In the genomic region with DNA sequence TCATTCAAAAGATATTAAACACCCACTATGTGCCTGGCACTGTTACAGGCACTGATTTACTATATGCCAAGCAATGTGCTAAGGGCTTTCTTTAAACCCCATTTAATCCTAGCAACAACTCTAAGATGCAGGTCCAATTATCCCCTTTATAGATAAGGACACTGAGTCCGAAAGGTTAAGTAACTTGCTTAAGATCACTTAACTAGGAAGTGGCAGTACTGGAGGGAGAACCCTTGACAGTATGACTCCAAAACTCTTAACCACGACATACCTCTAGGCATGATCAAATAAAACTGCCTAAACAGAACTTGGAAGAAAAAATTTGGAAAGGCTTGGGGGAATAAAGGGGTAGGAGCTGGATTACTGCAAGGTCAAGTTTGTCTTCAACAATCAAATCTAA, we compare ENCODE assay signal across 10 cellular contexts. TPM values are rescaled to one million over a fixed set of nuclear protein-coding genes. Genes with fewer than 3 reads are reported as not detected.
DNase-seq lines count a peak whose midpoint lies in the region; ATAC-seq, FAIRE-seq and TF ChIP-seq lines count a peak whose summit lies in the region.
"Had no signal": no experiment of that assay in that cellular context is flagged by ENCODE, and none has a peak within 500 bp of the region (broad histone marks: within the 10 kb centered on the region; RNA-seq: fewer than 3 reads in every experiment).

No MANE protein-coding gene starts in this region.

- no peak for DNase-seq in activated T-cell treated with anti-CD3 and anti-CD28 coated beads, Interleukin-2, amount 50 U/mL, for 72 hours
- DNase-seq in activated T-cell treated with anti-CD3 and anti-CD28 coated beads for 4 hours = no peak
- DNase-seq in activated CD4-positive, alpha-beta memory T cell treated with anti-CD3 and anti-CD28 coated beads, Interleukin-2, amount 10 ng/mL, durations not matched to agents 7 days and 5 days = no peak
- no peak for DNase-seq in kidney
- DNase-seq in tibial artery = no peak
- DNase-seq in NCI-H1105 treated with DMSO at 0.1 percent for 48 hours (lab: John Stamatoyannopoulos, UW) = no peak
- DNase-seq: nucleus accumbens had no signal

- no peaks in the 10 kb centered on the region for H3K27me3 ChIP-seq in tibial artery

- no peaks in the 10 kb centered on the region for H3K27me3 Mint-ChIP-seq in activated T-cell treated with anti-CD3 and anti-CD28 coated beads, Interleukin-2, amount 50 U/mL, for 72 hours (ENCODE audit: low read depth)
- no peaks in the 10 kb centered on the region for H3K27me3 Mint-ChIP-seq in activated CD4-positive, alpha-beta memory T cell treated with anti-CD3 and anti-CD28 coated beads, Interleukin-2, amount 10 ng/mL, durations not matched to agents 7 days and 5 days

- POLR2A ChIA-PET in activated CD4-positive, alpha-beta memory T cell treated with anti-CD3 and anti-CD28 coated beads, Interleukin-2, amount 10 ng/mL, durations not matched to agents 7 days and 5 days (lab: Charles Lee) = interaction anchor here (0.9 to 4.1 kb wide), 7 partner anchors 11 to 349 kb away, joined by 3 to 21 read pairs (median 5); no protein-coding TSS in a partner anchor

- H3K4me3 ChIP-seq in kidney (ENCODE audit: low read length in 2 of 2) = peak overlapping the region; percentile 82 to 87
- H3K4me3 ChIP-seq in tibial artery = peak overlapping the region; percentile 92 to 99

- H3K4me3 Mint-ChIP-seq in activated T-cell treated with anti-CD3 and anti-CD28 coated beads, Interleukin-2, amount 50 U/mL, for 72 hours = peak overlapping the region; percentile 95 to 96
- peak overlapping the region; percentile 92 for H3K4me3 Mint-ChIP-seq in activated CD4-positive, alpha-beta memory T cell treated with anti-CD3 and anti-CD28 coated beads, Interleukin-2, amount 10 ng/mL, durations not matched to agents 7 days and 5 days

- peaks cover 24 to 48% of the 10 kb centered on the region in 2 donors for H3K4me1 ChIP-seq in kidney (ENCODE audit: control insufficient read depth in 1 of 2, insufficient read depth in 1 of 2, low read depth in 1 of 2, low read length in 2 of 2)
- peaks cover 0 to 62% (median 29%) of the 10 kb centered on the region in 4 donors for H3K4me1 ChIP-seq in tibial artery

- H3K27ac Mint-ChIP-seq in activated T-cell treated with anti-CD3 and anti-CD28 coated beads, Interleukin-2, amount 50 U/mL, for 72 hours = peak overlapping the region; percentile 36
- H3K27ac Mint-ChIP-seq in activated CD4-positive, alpha-beta memory T cell treated with anti-CD3 and anti-CD28 coated beads, Interleukin-2, amount 10 ng/mL, durations not matched to agents 7 days and 5 days = peak overlapping the region; percentile 86

- peaks cover 65% of the 10 kb centered on the region for H3K4me1 Mint-ChIP-seq in activated T-cell treated with anti-CD3 and anti-CD28 coated beads, Interleukin-2, amount 50 U/mL, for 72 hours (ENCODE audit: low read depth)
- H3K4me1 Mint-ChIP-seq in activated CD4-positive, alpha-beta memory T cell treated with anti-CD3 and anti-CD28 coated beads, Interleukin-2, amount 10 ng/mL, durations not matched to agents 7 days and 5 days = peaks cover 69% of the 10 kb centered on the region

- intact Hi-C loops in kidney (cut with DNase I) = no loop called here
- intact Hi-C loops in tibial artery (cut with DNase I; ENCODE audit: low total_unique reads) = no loop called here

- H3K27ac ChIP-seq in kidney (ENCODE audit: low read depth in 2 of 2, low read length in 2 of 2) (no peak overlapping the region), tibial artery (peak overlapping the region in 1 of 2 donors; percentile 98)

- H3K9me3 Mint-ChIP-seq in activated T-cell treated with anti-CD3 and anti-CD28 coated beads, Interleukin-2, amount 50 U/mL, for 72 hours = no peaks in the 10 kb centered on the region
- H3K9me3 Mint-ChIP-seq in activated CD4-positive, alpha-beta memory T cell treated with anti-CD3 and anti-CD28 coated beads, Interleukin-2, amount 10 ng/mL, durations not matched to agents 7 days and 5 days = no peaks in the 10 kb centered on the region

- H3K36me3 ChIP-seq in kidney (ENCODE audit: control insufficient read depth in 1 of 2, insufficient read depth in 2 of 2, low read length in 2 of 2) = no peaks in the 10 kb centered on the region
- no peaks in the 10 kb centered on the region for H3K36me3 ChIP-seq in tibial artery

- TF ChIP-seq CTCF in kidney (IDR thresholded peaks at IDR 0.05; ENCODE audit: borderline replicate concordance, extremely low read depth, insufficient read depth) (no peak), tibial artery (IDR thresholded peaks at IDR 0.05) (no peak)

- H3K9me3 ChIP-seq in kidney (ENCODE audit: control insufficient read depth in 1 of 2, low read length in 2 of 2) = no peaks in the 10 kb centered on the region
- no peaks in the 10 kb centered on the region for H3K9me3 ChIP-seq in tibial artery

- peaks cover 0 to 2% of the 10 kb centered on the region in 2 donors for H3K36me3 Mint-ChIP-seq in activated T-cell treated with anti-CD3 and anti-CD28 coated beads, Interleukin-2, amount 50 U/mL, for 72 hours (ENCODE audit: insufficient read depth in 2 of 2)
- peaks cover 22% of the 10 kb centered on the region for H3K36me3 Mint-ChIP-seq in activated CD4-positive, alpha-beta memory T cell treated with anti-CD3 and anti-CD28 coated beads, Interleukin-2, amount 10 ng/mL, durations not matched to agents 7 days and 5 days (ENCODE audit: low read depth)

- peak overlapping the region; percentile 86 to 89 for H3K9ac ChIP-seq in kidney (ENCODE audit: low read length in 2 of 2)

- FAIRE-seq in kidney (lab: Jason Lieb, UNC) = no peak
- FAIRE-seq: G401.6 had no signal

- ATAC-seq in activated T-cell treated with anti-CD3 and anti-CD28 coated beads, Interleukin-2, amount 50 U/mL, for 72 hours (replicated peaks in 1 of 2) = no peak
- ATAC-seq in GM19452 (IDR thresholded peaks at IDR 0.05; ENCODE audit: unreplicated experiment) (no peak), HG03378 (IDR thresholded peaks at IDR 0.05; ENCODE audit: unreplicated experiment) (no peak)

- CTCF ChIA-PET in activated CD4-positive, alpha-beta memory T cell treated with anti-CD3 and anti-CD28 coated beads, Interleukin-2, amount 10 ng/mL, durations not matched to agents 7 days and 5 days (lab: Charles Lee) = interaction anchor here (0.8 to 3.4 kb wide), 5 partner anchors 9 to 128 kb away, joined by 3 to 13 read pairs (median 4); no protein-coding TSS in a partner anchor

RNA-seq across cellular contexts. Expression of a gene that starts 1.7 kb away (rescaled TPM):
- total RNA-seq in activated T-cell treated with anti-CD3 and anti-CD28 coated beads, Interleukin-2, amount 50 U/mL, for 72 hours = 10 to 100 TPM; 56.2 to 63.7 TPM
- 10 to 100 TPM; 65.8 to 68.1 TPM for total RNA-seq in activated CD4-positive, alpha-beta memory T cell treated with anti-CD3 and anti-CD28 coated beads, Interleukin-2, amount 10 ng/mL, durations not matched to agents 7 days and 5 days
- total RNA-seq in kidney = 78.6 TPM
- 48.0 TPM for polyA plus RNA-seq in kidney (ENCODE audit: insufficient read depth, low read depth, low replicate concordance)
